Comparison of ENCODE assay signal across 1 cellular context in genomic region chr18:13416208-13416607, GRCh38.
TF ChIP-seq lines count a peak whose summit lies in the region.

No MANE protein-coding gene starts in this region.

TF ChIP-seq in H1, 55 proteins besides CTCF, POLR2A, EP300 and RAD21 (continued from another document):
- no peak for TF ChIP-seq CHD2 (IDR thresholded peaks at IDR 0.05; ENCODE audit: low read length)
